Comparison of ENCODE assay signal across 18 cellular contexts in genomic region chr21:26501622-26502021, GRCh38.
"Had no signal": no experiment of that assay in that cellular context is flagged by ENCODE, and none has a peak within 500 bp of the region (broad histone marks: within the 10 kb centered on the region; RNA-seq: fewer than 3 reads in every experiment).

No MANE protein-coding gene starts in this region.

- H3K4me3 ChIP-seq: SJCRH30 had no signal

- H3K27ac ChIP-seq: RWPE1, SJCRH30 had no signal

- DNase-seq: KBM-7, NCI-H1048, NCI-H146, NCI-H1694 treated with DMSO at 0.1 percent for 48 hours, NCI-H1930, NCI-H2081, NCI-H2107, NCI-H2171 treated with DMSO at 0.1 percent for 48 hours, NCI-H345, NCI-H446 treated with DMSO at 0.1 percent for 48 hours, NCI-H510A treated with DMSO at 0.1 percent for 48 hours, NCI-H526 treated with DMSO at 0.1 percent for 48 hours, NCI-H774, SHP77 treated with DMSO at 0.1 percent for 48 hours, SJCRH30, T-helper 1 cell had no signal

- H3K9me3 ChIP-seq: SJCRH30 had no signal

- ATAC-seq: SK-N-SH treated with all-trans-retinoic acid at 6 μM for 48 hours had no signal

- H3K27me3 ChIP-seq: SJCRH30 had no signal
